ENCODE assay signal across 1 cellular context in genomic region chr21:42366292-42367010, GRCh38.
TF ChIP-seq lines count a peak whose summit lies in the region.

Gene TFF1, minus strand, starts transcription at chr21:42366535. Its CDS starts 40 bp downstream, at chr21:42366495.

TF ChIP-seq in HepG2, 621 proteins besides CTCF, POLR2A, EP300 and RAD21 (continued from another document and continues in another):
- TF ChIP-seq SNAPC4 (CRISPR knock-in tag; IDR thresholded peaks at IDR 0.05) (no peak), ZSCAN25 (CRISPR knock-in tag; IDR thresholded peaks at IDR 0.05) (no peak), NR2F6 (IDR thresholded peaks at IDR 0.05) (peak; percentile 44), NR2F6 (CRISPR knock-in tag; IDR thresholded peaks at IDR 0.05) (peak; percentile 65), TFE3 (CRISPR knock-in tag; IDR thresholded peaks at IDR 0.05) (peak; percentile 59; the same call in 1 of the 2 replicates), ZFP90 (CRISPR knock-in tag; IDR thresholded peaks at IDR 0.05; ENCODE audit: borderline replicate concordance) (no peak), ZBTB8A (CRISPR knock-in tag; IDR thresholded peaks at IDR 0.05; ENCODE audit: borderline replicate concordance, low read depth) (no peak), MED1 (CRISPR knock-in tag; IDR thresholded peaks at IDR 0.05) (peak; percentile 16; the same call in 1 of the 2 replicates), ZNF605 (CRISPR knock-in tag; IDR thresholded peaks at IDR 0.05) (no peak), RXRB (CRISPR knock-in tag; IDR thresholded peaks at IDR 0.05; ENCODE audit: borderline replicate concordance) (0 out of 2 replicates have a peak, but pooled peaks have one; percentile 26), BRCA1 (CRISPR knock-in tag; IDR thresholded peaks at IDR 0.05) (no peak), TCF7 (IDR thresholded peaks at IDR 0.05; ENCODE audit: low read depth) (peak; percentile 17; the same call in 1 of the 2 replicates), SALL1 (CRISPR knock-in tag; IDR thresholded peaks at IDR 0.05) (0 out of 2 replicates have a peak, but pooled peaks have one; percentile 15), MAF1 (CRISPR knock-in tag; IDR thresholded peaks at IDR 0.05; ENCODE audit: borderline replicate concordance) (no peak), TFAP4 (IDR thresholded peaks at IDR 0.05; ENCODE audit: borderline replicate concordance, low read depth) (0 out of 2 replicates have a peak, but pooled peaks have one; percentile 11), RXRA (CRISPR knock-in tag; IDR thresholded peaks at IDR 0.05) (peak; percentile 28; the same call in 1 of the 2 replicates), PHF21A (CRISPR knock-in tag; IDR thresholded peaks at IDR 0.05) (0 out of 2 replicates have a peak, but pooled peaks have one; percentile 27), CBX5 (CRISPR knock-in tag; IDR thresholded peaks at IDR 0.05; ENCODE audit: borderline replicate concordance) (no peak; the same call in 1 of the 2 replicates), DMTF1 (CRISPR knock-in tag; IDR thresholded peaks at IDR 0.05) (no peak), ETV5 (CRISPR knock-in tag; IDR thresholded peaks at IDR 0.05; ENCODE audit: borderline replicate concordance) (peak; percentile 82; the same call in 1 of the 2 replicates), ZNF788 (CRISPR knock-in tag; IDR thresholded peaks at IDR 0.05; ENCODE audit: borderline replicate concordance) (no peak), ZNF7 (CRISPR knock-in tag; IDR thresholded peaks at IDR 0.05) (no peak), SOX5 (CRISPR knock-in tag; IDR thresholded peaks at IDR 0.05; ENCODE audit: borderline replicate concordance) (peak; percentile 44; the same call in 1 of the 2 replicates), TARDBP (CRISPR knock-in tag; IDR thresholded peaks at IDR 0.05) (no peak), TBX2 (CRISPR knock-in tag; IDR thresholded peaks at IDR 0.05; ENCODE audit: borderline replicate concordance) (0 out of 2 replicates have a peak, but pooled peaks have one; percentile 23), HDAC2 (CRISPR knock-in tag; IDR thresholded peaks at IDR 0.05) (0 out of 2 replicates have a peak, but pooled peaks have one; percentile 16), ESRRA (CRISPR knock-in tag; IDR thresholded peaks at IDR 0.05; ENCODE audit: low read depth) (no peak), NR2F1 (CRISPR knock-in tag; IDR thresholded peaks at IDR 0.05) (peak; percentile 63 to 73; a peak in 2 of 4 replicates), ZNF281 (CRISPR knock-in tag; IDR thresholded peaks at IDR 0.05; ENCODE audit: borderline replicate concordance) (peak; percentile 64; the same call in 1 of the 2 replicates), REST (IDR thresholded peaks at IDR 0.05; ENCODE audit: borderline replicate concordance in 1 of 2, low read depth in 1 of 2, low read length in 2 of 2) (no peak), FOXA1 (IDR thresholded peaks at IDR 0.05) (no peak), FOXA1 (CRISPR knock-in tag; IDR thresholded peaks at IDR 0.05) (peak; percentile 75), FOXA3 (CRISPR knock-in tag; IDR thresholded peaks at IDR 0.05) (peak; percentile 73), ASH2L (IDR thresholded peaks at IDR 0.05; ENCODE audit: insufficient read length, low read depth, low read length) (peak; percentile 19), ZNF609 (CRISPR knock-in tag; IDR thresholded peaks at IDR 0.05; ENCODE audit: borderline replicate concordance) (no peak)
